Comparison of ENCODE assay signal across 8 cellular contexts in the genomic region with DNA sequence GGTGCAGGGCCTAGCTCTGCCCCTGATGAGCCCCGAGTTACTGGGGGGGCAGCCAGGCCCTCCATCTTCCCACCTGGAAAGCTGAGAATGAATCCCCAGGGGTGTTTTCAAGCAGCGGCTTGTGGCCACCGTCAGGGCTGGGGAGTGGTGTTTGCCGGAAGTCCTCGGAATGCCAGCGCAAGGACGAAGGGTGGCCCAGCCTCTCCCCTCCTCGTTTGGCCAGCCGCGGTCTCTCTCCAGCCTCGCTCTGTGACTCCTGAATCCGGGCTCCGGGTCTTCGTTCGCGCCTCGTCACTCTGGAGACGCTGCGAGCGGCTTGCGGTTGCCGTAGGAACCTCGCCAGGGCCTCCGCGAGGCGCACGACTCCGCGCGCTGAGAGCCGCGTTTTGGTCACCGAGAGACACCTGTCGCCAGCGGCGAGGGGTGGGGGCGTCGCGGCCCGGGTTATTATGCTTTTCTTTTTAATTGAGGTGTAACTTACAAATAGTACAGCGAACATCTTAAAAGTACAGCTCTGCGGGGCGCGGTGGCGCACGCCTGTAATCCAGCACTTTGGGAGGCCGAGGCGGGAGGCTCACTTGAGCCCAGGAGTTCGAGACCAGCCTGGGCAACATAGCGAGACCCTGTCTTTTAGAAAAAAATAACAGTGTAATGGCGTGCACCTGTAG. TPM values are rescaled to one million over a fixed set of nuclear protein-coding genes. Genes with fewer than 3 reads are reported as not detected.
DNase-seq lines count a peak whose midpoint lies in the region; ATAC-seq and TF ChIP-seq lines count a peak whose summit lies in the region.

No MANE protein-coding gene starts in this region.

- H3K4me1 ChIP-seq in duodenal mucosa (ENCODE audit: control insufficient read depth in 1 of 2, insufficient read depth in 2 of 2, low read length in 2 of 2) (peaks cover 7 to 19% of the 10 kb centered on the region in 2 donors), right lobe of liver (peaks cover 0 to 5% (median 4%) of the 10 kb centered on the region in 4 donors)

- TF ChIP-seq POLR2A in right lobe of liver (IDR thresholded peaks at IDR 0.05): no peak

- H3K9ac ChIP-seq in duodenal mucosa (ENCODE audit: low read depth in 1 of 2, low read length in 2 of 2): no peak overlapping the region

- no peak for DNase-seq in activated CD4-positive, CD25-positive, alpha-beta regulatory T cell treated with anti-CD3 and anti-CD28 coated beads, Interleukin-2, amount 50 U/mL, for 72 hours
- DNase-seq in NCI-H446 (lab: John Stamatoyannopoulos, UW): peak; percentile 65 to 88
- DNase-seq in activated CD4-positive, alpha-beta T cell treated with anti-CD3 and anti-CD28 coated beads, Interleukin-2, amount 50 U/mL, for 1 hour: peak; percentile 44
- peak; percentile 57 to 64 (median 62) for DNase-seq in right lobe of liver
- peak; percentile 60 for DNase-seq in stimulated activated CD4-positive, alpha-beta T cell treated with anti-CD3 and anti-CD28 coated beads, Interleukin-4, amount 100 ng/mL, for 24 hours

- WGBS in right lobe of liver (ENCODE audit: insufficient coverage, low coverage, low lambda C conversion rate, missing lambda C conversion rate): 4% methylated on average over 16 of the region's 51 CpGs

- H3K36me3 ChIP-seq in duodenal mucosa (ENCODE audit: control insufficient read depth in 1 of 2, insufficient read depth in 2 of 2, low read length in 2 of 2): no peaks in the 10 kb centered on the region
- H3K36me3 ChIP-seq in right lobe of liver: no peaks in the 10 kb centered on the region

- H3K9me3 ChIP-seq in duodenal mucosa (ENCODE audit: control insufficient read depth in 1 of 2, low read length in 2 of 2) (no peaks in the 10 kb centered on the region), right lobe of liver (no peaks in the 10 kb centered on the region)

- H3K4me3 ChIP-seq in duodenal mucosa (ENCODE audit: low read depth in 1 of 2, low read length in 2 of 2) (peak overlapping the region; percentile 16 to 21), right lobe of liver (no peak overlapping the region)

- ATAC-seq in activated CD4-positive, CD25-positive, alpha-beta regulatory T cell treated with anti-CD3 and anti-CD28 coated beads, Interleukin-2, amount 50 U/mL, for 24 hours: peak; percentile 58 to 61
- ATAC-seq in right lobe of liver (peak; percentile 47 to 71 (median 66)), GM21381 (IDR thresholded peaks at IDR 0.05; ENCODE audit: unreplicated experiment) (no peak)

- intact Hi-C loops in right lobe of liver (cut with DNase I): no loop called here

- H3K27ac ChIP-seq in duodenal mucosa (ENCODE audit: low read depth, low read length) (no peak overlapping the region), right lobe of liver (no peak overlapping the region)

- H3K27me3 ChIP-seq in duodenal mucosa (ENCODE audit: control insufficient read depth in 1 of 2, insufficient read depth in 2 of 2, low read length in 2 of 2) (peaks cover 51 to 64% of the 10 kb centered on the region in 2 donors), right lobe of liver (no peaks in the 10 kb centered on the region)

- no peak for TF ChIP-seq CTCF in right lobe of liver (IDR thresholded peaks at IDR 0.05)

RNA-seq across cellular contexts. Expression of a gene that starts 6.3 kb away (rescaled TPM):
- total RNA-seq in right lobe of liver: 10 to 100 TPM in 3 of 6 experiments, 1 to 10 TPM in 3; 2.4 to 53.8 (median 12.8) TPM

RNA-seq across cellular contexts. Expression of a gene that starts 6.5 kb away (rescaled TPM):
- total RNA-seq in right lobe of liver: not detected

RNA-seq across cellular contexts. Expression of a gene that starts 44.6 kb away (rescaled TPM):
- total RNA-seq in right lobe of liver: 100 to 1,000 TPM; 128 to 205 (median 184) TPM

Comparison
In these comparisons a context has a peak if more than half of its experiments do, and no peak if none do; other contexts are left out.
1. H3K4me3 ChIP-seq: peak in duodenal mucosa (2 of 2); none in right lobe of liver (0 of 3).